ENCODE assay signal across 8 cellular contexts in the genomic region with DNA sequence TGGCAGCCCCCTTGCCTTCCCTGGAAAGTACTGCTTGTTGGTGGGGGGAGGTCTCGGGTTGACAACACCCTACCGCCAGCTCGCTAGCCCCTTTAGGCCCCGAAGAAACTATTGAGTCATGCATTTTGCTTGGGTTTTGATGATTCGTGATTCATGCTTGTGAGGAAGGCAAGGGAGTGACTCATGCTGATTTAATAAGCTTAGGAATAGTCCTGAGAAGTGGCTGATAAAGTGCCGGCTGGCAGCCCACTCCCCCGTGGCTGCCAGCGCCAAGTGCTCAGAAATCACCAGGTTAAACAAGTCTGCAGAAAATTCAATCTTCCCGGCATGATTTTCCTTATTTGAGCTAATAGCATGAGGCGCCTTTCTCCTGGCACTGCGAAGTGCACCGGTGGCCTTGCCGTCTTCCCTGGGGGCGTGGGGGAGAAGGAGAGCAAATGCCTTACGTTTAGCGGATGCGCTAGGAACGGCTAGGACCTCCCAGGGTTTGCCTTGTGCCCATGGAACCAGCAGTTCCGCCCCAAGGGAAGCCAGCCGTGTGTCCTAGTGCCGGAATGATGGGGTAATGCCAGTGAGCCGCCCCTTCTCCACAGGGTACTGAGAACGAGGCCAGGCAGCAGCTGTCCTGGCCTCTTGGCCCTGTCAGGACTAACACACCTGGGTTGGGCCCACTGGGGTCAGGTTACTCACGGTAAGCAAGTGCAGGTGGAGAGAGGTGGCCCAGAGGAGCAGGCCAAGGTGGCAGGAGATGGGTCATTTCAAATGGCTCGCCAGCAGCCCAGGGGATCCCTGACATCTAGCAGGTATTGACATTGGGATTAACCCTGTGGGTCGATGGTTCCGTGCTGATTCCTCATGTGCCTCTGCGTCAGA.
DNase-seq lines count a peak whose midpoint lies in the region; ATAC-seq, FAIRE-seq and TF ChIP-seq lines count a peak whose summit lies in the region.

No MANE protein-coding gene starts in this region.

- H4K20me1 ChIP-seq in keratinocyte (ENCODE audit: control insufficient read depth, extremely low read depth, insufficient read depth, low read length) = no peaks in the 10 kb centered on the region

- ATAC-seq in GM19467 (IDR thresholded peaks at IDR 0.05; ENCODE audit: unreplicated experiment) (no peak), body of pancreas (no peak)

- FAIRE-seq in keratinocyte (lab: Jason Lieb, UNC) = peak; percentile 90

- dilution Hi-C loops in keratinocyte (cut with MboI; ENCODE audit: extremely low pct_ligation_motif_present, low sequenced_read_pairs) = no loop called here

- no peaks in the 10 kb centered on the region for H3K9me3 ChIP-seq in keratinocyte (ENCODE audit: control insufficient read depth, low read depth, low read length)
- H3K9me3 ChIP-seq in left ventricle myocardium inferior (replicated peaks) = no peaks in the 10 kb centered on the region
- H3K9me3 ChIP-seq in body of pancreas = no peaks in the 10 kb centered on the region

- H3K27me3 ChIP-seq in keratinocyte (ENCODE audit: control insufficient read depth, extremely low read depth, insufficient read depth, low read length) = no peaks in the 10 kb centered on the region
- no peaks in the 10 kb centered on the region for H3K27me3 ChIP-seq in left ventricle myocardium inferior (ENCODE audit: low read depth)
- H3K27me3 ChIP-seq in body of pancreas = no peaks in the 10 kb centered on the region

- peak overlapping the region; percentile 83 for H3K4me2 ChIP-seq in keratinocyte (ENCODE audit: control insufficient read depth, extremely low read depth, insufficient read depth, low read depth, low read length)

- TF ChIP-seq CTCF in keratinocyte (optimal IDR thresholded peaks at IDR 0.05 in 1 of 3, IDR thresholded peaks at IDR 0.05 in 1 of 3, conservative IDR thresholded peaks at IDR 0.05 in 1 of 3; ENCODE audit: extremely low read depth in 1 of 3, insufficient read depth in 2 of 3, low read length in 3 of 3) (no peak), left ventricle myocardium inferior (IDR thresholded peaks at IDR 0.05; ENCODE audit: borderline replicate concordance) (no peak), body of pancreas (IDR thresholded peaks at IDR 0.05) (no peak)

- H3K79me2 ChIP-seq in keratinocyte (ENCODE audit: control insufficient read depth, insufficient read depth, low read length) = no peaks in the 10 kb centered on the region

- H3K4me3 ChIP-seq in keratinocyte (ENCODE audit: control insufficient read depth in 2 of 3, extremely low read depth in 1 of 3, insufficient read depth in 2 of 3, low read depth in 1 of 3, low read length in 3 of 3) (peak overlapping the region in 1 of 3 experiments; percentile 39), left ventricle myocardium inferior (no peak overlapping the region), body of pancreas (no peak overlapping the region)

- H3K36me3 ChIP-seq in keratinocyte (ENCODE audit: control insufficient read depth in 2 of 2, extremely low read depth in 1 of 2, insufficient read depth in 2 of 2, low read length in 2 of 2) (no peaks in the 10 kb centered on the region), left ventricle myocardium inferior (no peaks in the 10 kb centered on the region), body of pancreas (replicated peaks in 1 of 2; ENCODE audit: insufficient read depth in 1 of 2, low read depth in 2 of 2) (no peaks in the 10 kb centered on the region)

- H3K9ac ChIP-seq in keratinocyte (ENCODE audit: control insufficient read depth, extremely low read depth, insufficient read depth, low read length) = peak overlapping the region; percentile 38

- TF ChIP-seq POLR2A in body of pancreas (IDR thresholded peaks at IDR 0.05) = no peak

- WGBS in body of pancreas, 2 donors = 48 to 55% methylated on average over 19 to 28 of the region's 28 CpGs

- H3K9me1 ChIP-seq in keratinocyte (ENCODE audit: control insufficient read depth, extremely low read depth, insufficient read depth, low read length) = no peaks in the 10 kb centered on the region

- intact Hi-C loops in left ventricle myocardium inferior (cut with micrococcal nuclease) (no loop called here), body of pancreas (cut with DNase I) (no loop called here)

- H3K4me1 ChIP-seq in keratinocyte (ENCODE audit: control insufficient read depth, extremely low read depth, insufficient read depth, low read length) (peaks cover 42% of the 10 kb centered on the region), left ventricle myocardium inferior (peaks cover 22% of the 10 kb centered on the region), body of pancreas (no peaks in the 10 kb centered on the region)

- H2AFZ ChIP-seq in keratinocyte (ENCODE audit: control insufficient read depth, low read length) = peak overlapping the region; percentile 51

- DNase-seq in AG08396 (ENCODE audit: low spot score) (peak; percentile 78), HPDE6-E6E7 (ENCODE audit: extremely low spot score) (peak; percentile 84), keratinocyte (ENCODE audit: low read depth, low spot score) (peak; percentile 73), left ventricle myocardium inferior (no peak), body of pancreas (no peak), HT-29 (ENCODE audit: low spot score) (no peak)
- peak; percentile 55 for DNase-seq in activated CD8-positive, alpha-beta memory T cell treated with anti-CD3 and anti-CD28 coated beads, Interleukin-2, amount 50 U/mL, for 48 hours

- H3K27ac ChIP-seq in keratinocyte (ENCODE audit: control insufficient read depth, insufficient read depth, low read length) (peak overlapping the region; percentile 69), left ventricle myocardium inferior (replicated peaks) (no peak overlapping the region), body of pancreas (no peak overlapping the region)

Comparison
In these comparisons a context has a peak if more than half of its experiments do, and no peak if none do; other contexts are left out.
1. DNase-seq: peak in AG08396 (single experiment), HPDE6-E6E7 (single experiment), activated CD8-positive, alpha-beta memory T cell treated with anti-CD3 and anti-CD28 coated beads, Interleukin-2, amount 50 U/mL, for 48 hours (single experiment) and keratinocyte (single experiment); none in left ventricle myocardium inferior (single experiment), body of pancreas (0 of 4) and HT-29 (single experiment).